ENCODE assay signal across 39 cellular contexts in the genomic region with DNA sequence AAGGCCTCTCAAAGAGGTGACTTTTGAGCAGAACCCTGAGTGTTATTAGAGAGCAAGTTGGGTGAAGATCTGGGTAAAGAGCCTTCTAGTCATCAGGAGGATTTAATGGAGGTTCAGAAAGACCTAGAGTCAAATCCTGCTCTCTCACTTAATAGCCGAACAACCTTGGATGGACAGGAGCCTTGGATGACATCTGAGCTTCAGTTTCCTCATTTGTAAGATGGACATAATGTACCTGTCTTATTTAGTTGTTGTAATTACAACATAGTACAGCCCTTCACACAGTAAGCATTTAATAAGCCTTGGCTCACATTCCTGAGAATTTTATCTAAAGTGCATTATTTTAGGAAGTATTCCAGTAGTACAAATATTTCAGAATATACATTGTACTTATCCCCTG.
"Had no signal": no experiment of that assay in that cellular context is flagged by ENCODE, and none has a peak within 500 bp of the region (broad histone marks: within the 10 kb centered on the region; RNA-seq: fewer than 3 reads in every experiment).

No MANE protein-coding gene starts in this region.

- H3K4me2 ChIP-seq: PC-9 had no signal

- H3K4me3 Mint-ChIP-seq: activated B cell treated with CpG ODN at 0.5 μM for 24 hours; activated CD4-positive, alpha-beta memory T cell treated with anti-CD3 and anti-CD28 coated beads, Interleukin-2, amount 10 ng/mL, durations not matched to agents 7 days and 5 days; activated CD8-positive, alpha-beta memory T cell treated with anti-CD3 and anti-CD28 coated beads, Interleukin-2, amount 10 ng/mL, durations not matched to agents 7 days and 5 days; activated naive CD8-positive, alpha-beta T cell treated with anti-CD3 and anti-CD28 coated beads for 36 hours had no signal

- H3K27ac Mint-ChIP-seq: activated B cell treated with CpG ODN at 0.5 μM for 24 hours; activated CD4-positive, alpha-beta memory T cell treated with anti-CD3 and anti-CD28 coated beads, Interleukin-2, amount 10 ng/mL, durations not matched to agents 7 days and 5 days; activated CD8-positive, alpha-beta memory T cell treated with anti-CD3 and anti-CD28 coated beads, Interleukin-2, amount 10 ng/mL, durations not matched to agents 7 days and 5 days; activated naive CD8-positive, alpha-beta T cell treated with anti-CD3 and anti-CD28 coated beads for 36 hours; T-cell had no signal

- H2AFZ ChIP-seq: PC-9 had no signal

- H3K27ac ChIP-seq: cardiac muscle cell, PC-9, RWPE1, VCaP had no signal

- H3K4me3 ChIP-seq: cardiac muscle cell, MG63, PC-9 had no signal

- H3K27me3 Mint-ChIP-seq: activated B cell treated with CpG ODN at 0.5 μM for 24 hours; activated CD4-positive, alpha-beta memory T cell treated with anti-CD3 and anti-CD28 coated beads, Interleukin-2, amount 10 ng/mL, durations not matched to agents 7 days and 5 days; activated CD8-positive, alpha-beta memory T cell treated with anti-CD3 and anti-CD28 coated beads, Interleukin-2, amount 10 ng/mL, durations not matched to agents 7 days and 5 days; activated naive CD8-positive, alpha-beta T cell treated with anti-CD3 and anti-CD28 coated beads for 36 hours; T-cell had no signal

- DNase-seq: activated B cell treated with CpG ODN at 0.5 μM for 24 hours; activated CD4-positive, alpha-beta memory T cell treated with anti-CD3 and anti-CD28 coated beads, Interleukin-2, amount 10 ng/mL, durations not matched to agents 7 days and 5 days; activated CD4-positive, alpha-beta T cell treated with anti-CD3 and anti-CD28 coated beads for 4 hours; activated CD4-positive, alpha-beta T cell treated with anti-CD3 and anti-CD28 coated beads, Interleukin-2, amount 50 U/mL, for 1 hour; activated CD4-positive, CD25-positive, alpha-beta regulatory T cell treated with anti-CD3 and anti-CD28 coated beads, Interleukin-2, amount 50 U/mL, for 72 hours; activated CD8-positive, alpha-beta memory T cell treated with anti-CD3 and anti-CD28 coated beads for 24 hours; activated CD8-positive, alpha-beta memory T cell treated with anti-CD3 and anti-CD28 coated beads, Interleukin-2, amount 10 ng/mL, durations not matched to agents 7 days and 5 days; activated CD8-positive, alpha-beta memory T cell treated with anti-CD3 and anti-CD28 coated beads, Interleukin-2, amount 50 U/mL, for 48 hours; activated effector memory CD4-positive, alpha-beta T cell treated with anti-CD3 and anti-CD28 coated beads, Interleukin-2, amount 50 U/mL, for 16 hours; activated naive CD4-positive, alpha-beta T cell; activated naive CD4-positive, alpha-beta T cell treated with anti-CD3 and anti-CD28 coated beads, Interleukin-2, amount 50 U/mL, for 16 hours; activated naive CD8-positive, alpha-beta T cell treated with anti-CD3 and anti-CD28 coated beads for 36 hours; activated T-cell treated with anti-CD3 and anti-CD28 coated beads, Interleukin-2, amount 50 U/mL, for 48 hours; amniotic stem cell; aorta; Karpas-422; KBM-7; MG63; NCI-H1048; NCI-H1436 treated with DMSO at 0.1 percent for 48 hours; NCI-H1694 treated with DMSO at 0.1 percent for 48 hours; NCI-H2029 treated with DMSO at 0.1 percent for 48 hours; NCI-H2107; NCI-H2171; NCI-H510A; NCI-H526; NCI-H748 treated with DMSO at 0.1 percent for 48 hours; NK-92 treated with Interleukin-12 subunit alpha and Interleukin-12 subunit beta, amount 100 ng/mL, for 24 hours; PC-9; SIG-M5; T-cell; T-helper 2 cell; T-helper 9 cell had no signal

- H3K9me3 Mint-ChIP-seq: activated B cell treated with CpG ODN at 0.5 μM for 24 hours; activated CD4-positive, alpha-beta memory T cell treated with anti-CD3 and anti-CD28 coated beads, Interleukin-2, amount 10 ng/mL, durations not matched to agents 7 days and 5 days; activated naive CD8-positive, alpha-beta T cell treated with anti-CD3 and anti-CD28 coated beads for 36 hours; T-cell had no signal

- FAIRE-seq: RCC 7860 had no signal

- H3K27me3 ChIP-seq: cardiac muscle cell, MG63 had no signal

- ATAC-seq: activated CD8-positive, alpha-beta memory T cell treated with anti-CD3 and anti-CD28 coated beads, Interleukin-2, amount 10 ng/mL, durations not matched to agents 7 days and 5 days; Right ventricle myocardium inferior; SK-N-SH treated with all-trans-retinoic acid at 6 μM for 48 hours; T-cell had no signal

- H3K9me3 ChIP-seq: MG63 had no signal
